In the genomic region with DNA sequence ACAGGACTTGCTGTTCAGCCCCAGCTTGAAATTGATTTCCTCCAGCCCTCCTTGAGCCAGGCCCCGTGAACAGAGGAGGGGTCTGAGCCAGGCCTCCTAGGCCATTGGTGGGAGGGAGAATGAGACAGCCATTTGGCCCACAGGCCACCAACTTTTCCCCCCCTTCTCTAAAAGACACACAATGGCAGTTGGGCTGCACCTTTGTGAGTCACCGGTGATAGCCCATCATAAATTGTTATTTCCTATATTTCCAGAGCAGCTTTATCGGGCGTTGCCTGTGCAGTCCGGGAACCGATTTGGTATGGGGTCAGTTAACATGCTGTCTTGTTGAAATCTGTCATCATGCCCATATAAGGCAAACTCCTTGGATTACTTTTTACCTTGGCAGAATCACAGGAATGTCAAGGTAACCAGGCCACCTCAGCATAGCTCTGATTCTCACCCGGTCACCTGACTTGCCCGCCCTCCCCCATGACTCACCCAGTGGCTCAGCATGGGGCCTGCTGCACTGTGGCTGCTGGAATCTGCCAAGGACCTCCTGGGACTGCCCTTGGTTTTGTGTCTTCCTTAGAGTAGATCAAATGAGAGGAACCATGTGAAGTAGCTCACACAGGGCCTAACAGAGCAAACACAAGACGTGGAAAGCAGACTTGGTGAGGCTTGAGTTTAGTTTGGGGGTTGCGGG, we compare ENCODE assay signal across 8 cellular contexts. TPM values are rescaled to one million over a fixed set of nuclear protein-coding genes. Genes with fewer than 3 reads are reported as not detected.
DNase-seq lines count a peak whose midpoint lies in the region; ATAC-seq, FAIRE-seq and TF ChIP-seq lines count a peak whose summit lies in the region.

No MANE protein-coding gene starts in this region.

- peaks cover 82% of the 10 kb centered on the region for H3K79me2 ChIP-seq in GM12878 (ENCODE audit: control insufficient read depth, insufficient read depth, low read length)

- POLR2A ChIA-PET in T-cell (lab: Charles Lee) (interaction anchor here in 1 of 2 donors (0.6 kb wide), 1 partner anchor 36 kb away, joined by 6 read pairs; no protein-coding TSS in a partner anchor), GM12878 (lab: Charles Lee) (interaction anchor here (0.6 to 0.7 kb wide), 2 partner anchors 50 to 66 kb away, joined by 3 to 4 read pairs; partner anchors contain the start of gene MAP4K1)

- no peak for TF ChIP-seq POLR2A in GM12878 (IDR thresholded peaks at IDR 0.05; ENCODE audit: low read depth, low read length)

- peaks cover 71 to 92% (median 84%) of the 10 kb centered on the region in 3 donors for H3K4me1 Mint-ChIP-seq in T-cell

- FAIRE-seq in GM12878 (lab: Jason Lieb, UNC) = no peak

- CTCF ChIA-PET in T-cell (lab: Charles Lee) = no interaction called here
- CTCF ChIA-PET in GM12878 (lab: Yijun Ruan, JAX) = interaction anchor here (0.8 to 1.2 kb wide), 3 partner anchors 12 to 281 kb away, joined by 4 to 8 read pairs (median 7); partner anchors contain the start of gene FAM98C

- intact Hi-C loops in GM12878 (cut with micrococcal nuclease; ENCODE audit: unreplicated experiment) = no loop called here

- H3K36me3 Mint-ChIP-seq in T-cell = peaks cover 13% of the 10 kb centered on the region

- H3K27ac Mint-ChIP-seq in T-cell = peak overlapping the region; percentile 76 to 84

- in situ Hi-C loops in GM12878 (cut with MboI) = no loop called here

- TF ChIP-seq CTCF in BE2C (IDR thresholded peaks at IDR 0.05; ENCODE audit: low read depth, low read length) (no peak), GM12878 (IDR thresholded peaks at IDR 0.05 in 2 of 3, conservative IDR thresholded peaks at IDR 0.05 in 1 of 3; ENCODE audit: control insufficient read depth in 2 of 3, extremely low read depth in 1 of 3, insufficient read depth in 1 of 3, low read depth in 3 of 3, low read length in 3 of 3) (no peak)

- no peak for TF ChIP-seq RAD21 in GM12878 (IDR thresholded peaks at IDR 0.05; ENCODE audit: insufficient read depth, low read depth, low read length)

- RAD21 ChIA-PET in GM12878 (lab: Charles Lee; ENCODE audit: unreplicated experiment) = interaction anchor here (0.6 kb wide), 1 partner anchor 36 kb away, joined by 3 read pairs; no protein-coding TSS in a partner anchor

- H3K27me3 Mint-ChIP-seq in T-cell = no peaks in the 10 kb centered on the region

- H3K9ac ChIP-seq in GM12878 (ENCODE audit: control insufficient read depth, insufficient read depth, low read length) (no peak overlapping the region), iPS-15b (ENCODE audit: low read depth, low read length) (peak overlapping the region; percentile 38)

- H2AFZ ChIP-seq in GM12878 (ENCODE audit: control insufficient read depth, low read depth, low read length) = no peak overlapping the region

- WGBS in GM12878 (ENCODE audit: insufficient coverage, insufficient replicate concordance, low lambda C conversion rate, missing lambda C conversion rate) = 67% methylated on average over 10 of the region's 10 CpGs

- H4K20me1 ChIP-seq in GM12878 (ENCODE audit: control insufficient read depth, insufficient read depth) = no peaks in the 10 kb centered on the region; the same call in 1 of the 2 replicates

- H3K9me3 ChIP-seq in BE2C (no peaks in the 10 kb centered on the region; the same call in 1 of the 2 replicates), GM12878 (replicated peaks; ENCODE audit: control insufficient read depth, insufficient read depth, low read length) (no peaks in the 10 kb centered on the region), iPS-15b (ENCODE audit: control insufficient read depth, insufficient read depth, low read length) (no peaks in the 10 kb centered on the region)

- no peaks in the 10 kb centered on the region for H3K9me3 Mint-ChIP-seq in T-cell

- peak overlapping the region in 1 of 3 donors; percentile 8 for H3K4me3 Mint-ChIP-seq in T-cell

- DNase-seq in BE2C (peak; percentile 46), HT1080 (ENCODE audit: low read depth) (peak; percentile 98), T-cell (peak in 29 of 34 experiments; percentile 16 to 62 (median 40)), GM12878 (ENCODE audit: low read depth, low spot score) (no peak)

- H3K4me2 ChIP-seq in GM12878 (ENCODE audit: control insufficient read depth, insufficient read depth) = peak overlapping the region; percentile 19

- peaks cover 7% of the 10 kb centered on the region for H3K4me1 ChIP-seq in BE2C
- H3K4me1 ChIP-seq in GM12878 (ENCODE audit: control insufficient read depth, insufficient read depth, low read length) = peaks cover 54% of the 10 kb centered on the region
- H3K4me1 ChIP-seq in iPS-15b (ENCODE audit: control insufficient read depth, insufficient read depth, low read length) = peaks cover 38% of the 10 kb centered on the region

- peak overlapping the region; percentile 70 for H3K27ac ChIP-seq in GM12878 (ENCODE audit: control insufficient read depth, insufficient read depth)
- H3K27ac ChIP-seq in skin epidermis = peak overlapping the region; percentile 49 to 98 (median 92)

- peaks cover 5% of the 10 kb centered on the region; the same call in 1 of the 2 replicates for H3K36me3 ChIP-seq in BE2C
- peaks cover 0 to 9% of the 10 kb centered on the region in 2 experiments; a peak in 2 of 4 replicates for H3K36me3 ChIP-seq in GM12878 (ENCODE audit: control insufficient read depth in 2 of 2, insufficient read depth in 2 of 2, low read length in 1 of 2)
- peaks cover 9% of the 10 kb centered on the region for H3K36me3 ChIP-seq in iPS-15b (ENCODE audit: control insufficient read depth, insufficient read depth, low read length)

- H3K4me3 ChIP-seq in BE2C (ENCODE audit: low read depth, low read length) = no peak overlapping the region
- H3K4me3 ChIP-seq in GM12878 = no peak overlapping the region
- H3K4me3 ChIP-seq in iPS-15b (ENCODE audit: low read depth, low read length) = peak overlapping the region; percentile 9
- no peak overlapping the region for H3K4me3 ChIP-seq in skin epidermis

- no TSS peak for BruUV-seq in GM12878 (replicated peaks; lab: Mats Ljungman, UMichigan)

- H3K27me3 ChIP-seq in BE2C (no peaks in the 10 kb centered on the region), GM12878 (replicated peaks in 1 of 2; ENCODE audit: control insufficient read depth in 2 of 2, insufficient read depth in 2 of 2, low read length in 1 of 2) (no peaks in the 10 kb centered on the region), iPS-15b (ENCODE audit: control insufficient read depth, insufficient read depth, low read length) (no peaks in the 10 kb centered on the region)

- ATAC-seq in T-cell (replicated peaks in 1 of 4) (peak; percentile 26 to 68 (median 48)), GM12878 (peak; percentile 55), HG02870 (IDR thresholded peaks at IDR 0.05; ENCODE audit: unreplicated experiment) (no peak), GM21367 (IDR thresholded peaks at IDR 0.05; ENCODE audit: unreplicated experiment) (no peak)

- no peak for TF ChIP-seq EP300 in GM12878 (IDR thresholded peaks at IDR 0.05; ENCODE audit: borderline replicate concordance in 1 of 2, control insufficient read depth in 1 of 2, low read depth in 2 of 2, low read length in 2 of 2)

- SMC1A ChIA-PET in GM12878 (lab: Charles Lee; ENCODE audit: uncharacterized antibody, unreplicated experiment) = interaction anchor here (0.9 to 1.0 kb wide), 3 partner anchors 12 to 24 kb away, joined by 3 read pairs; no protein-coding TSS in a partner anchor

TF ChIP-seq in GM12878, 131 proteins besides CTCF, POLR2A, EP300 and RAD21 (continues in another document):
- TF ChIP-seq NR2C2 (IDR thresholded peaks at IDR 0.05; ENCODE audit: borderline replicate concordance, control insufficient read depth, insufficient read length, low read depth) = no peak
- TF ChIP-seq RAD51 (IDR thresholded peaks at IDR 0.05) = peak; percentile 67; the same call in 1 of the 2 replicates
- TF ChIP-seq BHLHE40 (IDR thresholded peaks at IDR 0.05; ENCODE audit: borderline replicate concordance in 1 of 2, low read depth in 2 of 2, low read length in 1 of 2) = peak in 1 of 2 experiments; percentile 39; a peak in 1 of 4 replicates
- TF ChIP-seq MTA2 (IDR thresholded peaks at IDR 0.05; ENCODE audit: low read depth) = no peak
- TF ChIP-seq IRF5 (IDR thresholded peaks at IDR 0.05; ENCODE audit: borderline replicate concordance) = no peak
- peak; percentile 83 to 92 for TF ChIP-seq SRF (IDR thresholded peaks at IDR 0.05; ENCODE audit: low read depth in 2 of 2, low read length in 2 of 2)

RNA-seq across cellular contexts. Expression of gene ACTN4, which starts 36.1 kb away (rescaled TPM):
- 179 TPM for polyA plus RNA-seq in BE2C (2012; ENCODE audit: insufficient read depth, insufficient read length, low read depth)
- total RNA-seq in HT1080 (2014; rRNA removed; shearing (Covaris generic)) = 446 and 615 TPM in 2 replicates
- polyA plus RNA-seq in HT1080 (2015; cell fraction: cytosol; rRNA removed) = 417 and 451 TPM in 2 replicates
- polyA plus RNA-seq in HT1080 (2015; cell fraction: nucleus; rRNA removed) = 2,693 and 2,910 TPM in 2 replicates
- 100 to 1,000 TPM in 4 of 5 donors, 10 to 100 TPM in 1; 100.0 to 201 (median 175) TPM for total RNA-seq in T-cell
- total RNA-seq in GM12878 (2013; cell fraction: nucleolus; rRNA removed) = 94.9 and 116 TPM in 2 replicates
- total RNA-seq in GM12878 (2014; rRNA removed) = 131 and 173 TPM in 2 replicates
- total RNA-seq in GM12878 (2014; rRNA removed; fragmentation: Illumina TruSeq; extraction: Trizol) = 26.9 and 30.4 TPM in 2 replicates
- 278 and 293 TPM in 2 replicates for total RNA-seq in GM12878 (2021)
- polyA plus RNA-seq in GM12878 (2011; ENCODE audit: low read depth) = 84.3 TPM
- 40.0 and 127 TPM in 2 replicates for polyA plus RNA-seq in GM12878 (2011; rRNA removed)
- polyA plus RNA-seq in GM12878 (2011; cell fraction: cytosol; rRNA removed) = 71.1 and 76.5 TPM in 2 replicates
- polyA plus RNA-seq in GM12878 (2011; cell fraction: nucleus; rRNA removed) = 300 and 637 TPM in 2 replicates
- 113 and 154 TPM in 2 replicates for polyA plus RNA-seq in GM12878 (2012)
- polyA plus RNA-seq in GM12878 (2014; fragmentation: Illumina TruSeq; extraction: Trizol) = 99.2 and 135 TPM in 2 replicates
- 1 to 10 TPM; 2.4 to 6.7 TPM for polyA plus RNA-seq in GM12878 (2014; fragmentation: Nextera tagmentation; extraction: Ambion mirVana)
- 123 and 187 TPM in 2 replicates for polyA plus RNA-seq in GM12878 (2014; rRNA removed)
- polyA plus RNA-seq in GM12878 (2016; fragmentation: Nextera tagmentation; extraction: Ambion mirVana) = 10 to 100 TPM; 37.9 to 45.7 TPM
- 59.8 and 89.6 TPM in 2 replicates for polyA minus RNA-seq in GM12878 (2011; rRNA and poly(A)+ RNA removed)
- 39.3 and 47.6 TPM in 2 replicates for polyA minus RNA-seq in GM12878 (2011; cell fraction: cytosol; rRNA and poly(A)+ RNA removed)
- polyA minus RNA-seq in GM12878 (2011; cell fraction: nucleus; rRNA and poly(A)+ RNA removed) = 27.4 and 67.4 TPM in 2 replicates

Comparison
In these comparisons a context has a peak if more than half of its experiments do, and no peak if none do; other contexts are left out.
1. ATAC-seq: peak in T-cell (4 of 4) and GM12878 (single experiment); none in HG02870 (single experiment) and GM21367 (single experiment).